Comparison of ENCODE assay signal across 15 cellular contexts in the genomic region with DNA sequence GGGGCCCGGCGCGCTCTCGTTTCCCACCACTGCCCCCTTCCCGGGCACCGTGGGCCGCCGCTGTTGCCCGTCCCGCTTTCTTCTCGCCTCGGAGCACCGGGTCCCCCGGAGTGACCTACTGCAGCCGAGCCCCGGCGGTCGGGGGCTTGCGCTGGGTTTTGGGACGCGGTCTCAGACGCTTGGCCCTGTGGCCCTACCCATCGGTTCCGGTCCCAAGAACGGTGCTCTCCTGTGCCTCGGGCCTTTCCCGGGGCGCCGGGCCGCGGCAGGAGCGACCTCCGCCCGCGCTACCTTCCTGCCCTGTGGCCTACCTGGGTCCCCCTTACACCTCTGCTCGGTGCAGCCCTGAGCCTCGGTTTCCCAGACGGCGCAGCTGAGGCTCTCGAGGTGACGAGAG. TPM values are rescaled to one million over a fixed set of nuclear protein-coding genes. Genes with fewer than 3 reads are reported as not detected.
DNase-seq lines count a peak whose midpoint lies in the region; ATAC-seq and TF ChIP-seq lines count a peak whose summit lies in the region.
"Had no signal": no experiment of that assay in that cellular context is flagged by ENCODE, and none has a peak within 500 bp of the region (broad histone marks: within the 10 kb centered on the region; RNA-seq: fewer than 3 reads in every experiment).

No MANE protein-coding gene starts in this region.

- peaks cover 24% of the 10 kb centered on the region for H3K4me1 ChIP-seq in ES-I3 (ENCODE audit: insufficient read depth, low read length)

- intact Hi-C loops in activated CD4-positive, alpha-beta memory T cell treated with anti-CD3 and anti-CD28 coated beads for 36 hours (cut with micrococcal nuclease): no loop called here

- TF ChIP-seq CTCF in WTC11 (IDR thresholded peaks at IDR 0.05): no peak

- no peaks in the 10 kb centered on the region for H3K9me3 Mint-ChIP-seq in WTC11
- H3K9me3 Mint-ChIP-seq in activated CD4-positive, alpha-beta memory T cell treated with anti-CD3 and anti-CD28 coated beads for 36 hours: no peaks in the 10 kb centered on the region

- CTCF ChIA-PET in WTC11 (lab: Charles Lee): no interaction called here
- CTCF ChIA-PET in activated CD4-positive, alpha-beta memory T cell treated with anti-CD3 and anti-CD28 coated beads for 36 hours (lab: Charles Lee): no interaction called here

- peaks cover 38% of the 10 kb centered on the region for H3K4me1 Mint-ChIP-seq in WTC11
- peaks cover 1% of the 10 kb centered on the region for H3K4me1 Mint-ChIP-seq in activated CD4-positive, alpha-beta memory T cell treated with anti-CD3 and anti-CD28 coated beads for 36 hours (ENCODE audit: low read depth)
- H3K4me1 Mint-ChIP-seq: CD14-positive monocyte had no signal

- H3K4me3 Mint-ChIP-seq in WTC11: peak overlapping the region; percentile 56
- no peak overlapping the region for H3K4me3 Mint-ChIP-seq in activated CD4-positive, alpha-beta memory T cell treated with anti-CD3 and anti-CD28 coated beads for 36 hours

- H3K27ac Mint-ChIP-seq in WTC11: no peak overlapping the region
- no peak overlapping the region for H3K27ac Mint-ChIP-seq in activated CD4-positive, alpha-beta memory T cell treated with anti-CD3 and anti-CD28 coated beads for 36 hours
- H3K27ac Mint-ChIP-seq: CD14-positive monocyte had no signal

- H3K9me3 ChIP-seq in ES-I3 (ENCODE audit: control insufficient read depth, insufficient read depth, low read length) (no peaks in the 10 kb centered on the region), iPS-18c (ENCODE audit: control insufficient read depth, insufficient read depth, low read length) (no peaks in the 10 kb centered on the region)

- H3K36me3 Mint-ChIP-seq in WTC11: no peaks in the 10 kb centered on the region
- H3K36me3 Mint-ChIP-seq in activated CD4-positive, alpha-beta memory T cell treated with anti-CD3 and anti-CD28 coated beads for 36 hours: no peaks in the 10 kb centered on the region
- H3K36me3 Mint-ChIP-seq: CD14-positive monocyte had no signal

- H3K9ac ChIP-seq in ES-I3 (ENCODE audit: low read depth, low read length): peak overlapping the region; percentile 53

- H3K36me3 ChIP-seq in ES-I3 (ENCODE audit: insufficient read depth, low read length): no peaks in the 10 kb centered on the region

- DNase-seq in WTC11 (ENCODE audit: low spot score) (no peak), retina (peak; percentile 74), globus pallidus (ENCODE audit: low spot score) (no peak), LoVo (ENCODE audit: low spot score) (no peak)
- DNase-seq in activated CD4-positive, alpha-beta memory T cell treated with anti-CD3 and anti-CD28 coated beads for 36 hours: no peak
- DNase-seq: COR-L47, HCEC 1CT, NCI-H446, NCI-H748 treated with DMSO at 0.1 percent for 48 hours had no signal

- H3K4me3 ChIP-seq in iPS-18c (ENCODE audit: insufficient read depth, low read depth, low read length): peak overlapping the region; percentile 49
- H3K4me3 ChIP-seq: K562 had no signal

- peak; percentile 6 for ATAC-seq in WTC11
- no peak for ATAC-seq in HG02623 (IDR thresholded peaks at IDR 0.05; ENCODE audit: unreplicated experiment)
- ATAC-seq: K562 had no signal

- H3K27me3 Mint-ChIP-seq in WTC11 (ENCODE audit: low read depth): peaks cover 100% of the 10 kb centered on the region
- H3K27me3 Mint-ChIP-seq in activated CD4-positive, alpha-beta memory T cell treated with anti-CD3 and anti-CD28 coated beads for 36 hours: peaks cover 40% of the 10 kb centered on the region

- POLR2A ChIA-PET in WTC11 (lab: Charles Lee): no interaction called here
- POLR2A ChIA-PET in activated CD4-positive, alpha-beta memory T cell treated with anti-CD3 and anti-CD28 coated beads for 36 hours (lab: Charles Lee): no interaction called here

TF ChIP-seq in WTC11, 78 proteins besides CTCF, POLR2A, EP300 and RAD21:
- TF ChIP-seq ZNF263 (CRISPR knock-in tag; IDR thresholded peaks at IDR 0.05; ENCODE audit: low read depth) (no peak), OVOL2 (CRISPR knock-in tag; IDR thresholded peaks at IDR 0.05; ENCODE audit: borderline replicate concordance) (no peak), JUN (CRISPR knock-in tag; IDR thresholded peaks at IDR 0.05) (no peak), PRRX2 (CRISPR knock-in tag; IDR thresholded peaks at IDR 0.05) (no peak), ZNF138 (CRISPR knock-in tag; conservative IDR thresholded peaks at IDR 0.05) (no peak), IRF2 (CRISPR knock-in tag; IDR thresholded peaks at IDR 0.05; ENCODE audit: borderline replicate concordance, low read depth) (no peak), RELA (CRISPR knock-in tag; IDR thresholded peaks at IDR 0.05; ENCODE audit: borderline replicate concordance) (no peak), TEAD1 (CRISPR knock-in tag; IDR thresholded peaks at IDR 0.05) (no peak)
- TF ChIP-seq, protein P1, sequence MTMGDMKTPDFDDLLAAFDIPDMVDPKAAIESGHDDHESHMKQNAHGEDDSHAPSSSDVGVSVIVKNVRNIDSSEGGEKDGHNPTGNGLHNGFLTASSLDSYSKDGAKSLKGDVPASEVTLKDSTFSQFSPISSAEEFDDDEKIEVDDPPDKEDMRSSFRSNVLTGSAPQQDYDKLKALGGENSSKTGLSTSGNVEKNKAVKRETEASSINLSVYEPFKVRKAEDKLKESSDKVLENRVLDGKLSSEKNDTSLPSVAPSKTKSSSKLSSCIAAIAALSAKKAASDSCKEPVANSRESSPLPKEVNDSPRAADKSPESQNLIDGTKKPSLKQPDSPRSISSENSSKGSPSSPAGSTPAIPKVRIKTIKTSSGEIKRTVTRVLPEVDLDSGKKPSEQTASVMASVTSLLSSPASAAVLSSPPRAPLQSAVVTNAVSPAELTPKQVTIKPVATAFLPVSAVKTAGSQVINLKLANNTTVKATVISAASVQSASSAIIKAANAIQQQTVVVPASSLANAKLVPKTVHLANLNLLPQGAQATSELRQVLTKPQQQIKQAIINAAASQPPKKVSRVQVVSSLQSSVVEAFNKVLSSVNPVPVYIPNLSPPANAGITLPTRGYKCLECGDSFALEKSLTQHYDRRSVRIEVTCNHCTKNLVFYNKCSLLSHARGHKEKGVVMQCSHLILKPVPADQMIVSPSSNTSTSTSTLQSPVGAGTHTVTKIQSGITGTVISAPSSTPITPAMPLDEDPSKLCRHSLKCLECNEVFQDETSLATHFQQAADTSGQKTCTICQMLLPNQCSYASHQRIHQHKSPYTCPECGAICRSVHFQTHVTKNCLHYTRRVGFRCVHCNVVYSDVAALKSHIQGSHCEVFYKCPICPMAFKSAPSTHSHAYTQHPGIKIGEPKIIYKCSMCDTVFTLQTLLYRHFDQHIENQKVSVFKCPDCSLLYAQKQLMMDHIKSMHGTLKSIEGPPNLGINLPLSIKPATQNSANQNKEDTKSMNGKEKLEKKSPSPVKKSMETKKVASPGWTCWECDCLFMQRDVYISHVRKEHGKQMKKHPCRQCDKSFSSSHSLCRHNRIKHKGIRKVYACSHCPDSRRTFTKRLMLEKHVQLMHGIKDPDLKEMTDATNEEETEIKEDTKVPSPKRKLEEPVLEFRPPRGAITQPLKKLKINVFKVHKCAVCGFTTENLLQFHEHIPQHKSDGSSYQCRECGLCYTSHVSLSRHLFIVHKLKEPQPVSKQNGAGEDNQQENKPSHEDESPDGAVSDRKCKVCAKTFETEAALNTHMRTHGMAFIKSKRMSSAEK (CRISPR knock-in tag; IDR thresholded peaks at IDR 0.05; ENCODE audit: borderline replicate concordance): no peak
- TF ChIP-seq, protein P2, sequence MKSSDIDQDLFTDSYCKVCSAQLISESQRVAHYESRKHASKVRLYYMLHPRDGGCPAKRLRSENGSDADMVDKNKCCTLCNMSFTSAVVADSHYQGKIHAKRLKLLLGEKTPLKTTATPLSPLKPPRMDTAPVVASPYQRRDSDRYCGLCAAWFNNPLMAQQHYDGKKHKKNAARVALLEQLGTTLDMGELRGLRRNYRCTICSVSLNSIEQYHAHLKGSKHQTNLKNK (CRISPR knock-in tag; IDR thresholded peaks at IDR 0.05): no peak
- TF ChIP-seq, protein P3, sequence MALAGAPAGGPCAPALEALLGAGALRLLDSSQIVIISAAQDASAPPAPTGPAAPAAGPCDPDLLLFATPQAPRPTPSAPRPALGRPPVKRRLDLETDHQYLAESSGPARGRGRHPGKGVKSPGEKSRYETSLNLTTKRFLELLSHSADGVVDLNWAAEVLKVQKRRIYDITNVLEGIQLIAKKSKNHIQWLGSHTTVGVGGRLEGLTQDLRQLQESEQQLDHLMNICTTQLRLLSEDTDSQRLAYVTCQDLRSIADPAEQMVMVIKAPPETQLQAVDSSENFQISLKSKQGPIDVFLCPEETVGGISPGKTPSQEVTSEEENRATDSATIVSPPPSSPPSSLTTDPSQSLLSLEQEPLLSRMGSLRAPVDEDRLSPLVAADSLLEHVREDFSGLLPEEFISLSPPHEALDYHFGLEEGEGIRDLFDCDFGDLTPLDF (CRISPR knock-in tag; IDR thresholded peaks at IDR 0.05): no peak
- TF ChIP-seq, protein P4, sequence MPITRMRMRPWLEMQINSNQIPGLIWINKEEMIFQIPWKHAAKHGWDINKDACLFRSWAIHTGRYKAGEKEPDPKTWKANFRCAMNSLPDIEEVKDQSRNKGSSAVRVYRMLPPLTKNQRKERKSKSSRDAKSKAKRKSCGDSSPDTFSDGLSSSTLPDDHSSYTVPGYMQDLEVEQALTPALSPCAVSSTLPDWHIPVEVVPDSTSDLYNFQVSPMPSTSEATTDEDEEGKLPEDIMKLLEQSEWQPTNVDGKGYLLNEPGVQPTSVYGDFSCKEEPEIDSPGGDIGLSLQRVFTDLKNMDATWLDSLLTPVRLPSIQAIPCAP (CRISPR knock-in tag; IDR thresholded peaks at IDR 0.05): no peak
- TF ChIP-seq, protein P5, sequence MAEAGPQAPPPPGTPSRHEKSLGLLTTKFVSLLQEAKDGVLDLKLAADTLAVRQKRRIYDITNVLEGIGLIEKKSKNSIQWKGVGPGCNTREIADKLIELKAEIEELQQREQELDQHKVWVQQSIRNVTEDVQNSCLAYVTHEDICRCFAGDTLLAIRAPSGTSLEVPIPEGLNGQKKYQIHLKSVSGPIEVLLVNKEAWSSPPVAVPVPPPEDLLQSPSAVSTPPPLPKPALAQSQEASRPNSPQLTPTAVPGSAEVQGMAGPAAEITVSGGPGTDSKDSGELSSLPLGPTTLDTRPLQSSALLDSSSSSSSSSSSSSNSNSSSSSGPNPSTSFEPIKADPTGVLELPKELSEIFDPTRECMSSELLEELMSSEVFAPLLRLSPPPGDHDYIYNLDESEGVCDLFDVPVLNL (CRISPR knock-in tag; IDR thresholded peaks at IDR 0.05; ENCODE audit: borderline replicate concordance, low read depth): no peak

RNA-seq across cellular contexts. Expression of a gene that starts 21.6 kb away (rescaled TPM):
- 6.9 to 10.0 TPM (median 7.8 TPM) in 3 replicates for total RNA-seq in WTC11 (2021)
- not detected for total RNA-seq in activated CD4-positive, alpha-beta memory T cell treated with anti-CD3 and anti-CD28 coated beads for 36 hours
- total RNA-seq: HT1080, K562 had no signal
